ENCODE assay signal across 1 cellular context in genomic region chr20:24684954-24685691, GRCh38.
TF ChIP-seq lines count a peak whose summit lies in the region.

No MANE protein-coding gene starts in this region.

TF ChIP-seq in GM23338, 12 proteins besides CTCF, POLR2A, EP300 and RAD21 (continued from another document):
- TF ChIP-seq ZNF462 (CRISPR knock-in tag; IDR thresholded peaks at IDR 0.05) (no peak), ZNF114 (CRISPR knock-in tag; IDR thresholded peaks at IDR 0.05) (no peak), EZH2 (IDR thresholded peaks at IDR 0.05; ENCODE audit: low read depth, unreplicated experiment) (no peak), REST (IDR thresholded peaks at IDR 0.05; ENCODE audit: unreplicated experiment) (no peak)
TF ChIP-seq in GM23338: peak in this region for 0.
